8 cellular contexts compared by ENCODE assay signal in the genomic region with DNA sequence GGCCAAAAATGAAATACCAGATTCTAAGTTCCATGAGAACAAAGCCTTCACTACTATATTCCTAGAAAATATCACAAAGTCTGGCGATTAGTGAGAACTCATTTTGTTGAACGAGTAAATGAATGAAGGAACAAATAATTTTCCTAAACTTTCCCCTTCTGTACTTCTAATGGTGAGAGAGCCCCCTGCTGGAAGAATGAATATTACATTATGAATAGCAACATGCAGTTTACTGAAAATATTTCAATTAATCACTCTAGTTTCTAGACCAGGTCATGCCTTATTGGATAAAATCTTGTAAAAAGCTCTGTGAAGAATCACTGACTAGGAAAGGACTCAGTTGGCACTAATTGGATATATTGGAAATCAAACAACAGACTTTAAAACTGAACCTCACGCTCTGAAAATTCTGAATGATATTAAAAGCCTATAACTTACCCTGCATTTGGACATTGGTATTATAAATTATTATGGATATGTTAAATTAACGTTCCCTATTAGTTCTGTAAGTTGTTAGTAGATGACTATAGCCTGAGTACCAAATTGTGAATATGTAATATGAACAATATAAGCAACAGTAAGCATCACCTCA. TPM values are rescaled to one million over a fixed set of nuclear protein-coding genes. Genes with fewer than 3 reads are reported as not detected.
A peak's percentile ranks its signal among the peaks of the same experiment; 100 is the strongest.
DNase-seq lines count a peak whose midpoint lies in the region; ATAC-seq, FAIRE-seq and TF ChIP-seq lines count a peak whose summit lies in the region.

No MANE protein-coding gene starts in this region.

- H3K4me2 ChIP-seq in KMS-11: no peak overlapping the region
- no peak overlapping the region for H3K4me2 ChIP-seq in PC-9

- H3K36me3 ChIP-seq in KMS-11 (ENCODE audit: insufficient read depth) (no peaks in the 10 kb centered on the region), PC-9 (ENCODE audit: low read depth) (no peaks in the 10 kb centered on the region)

- H3K9me3 ChIP-seq in PC-9 (ENCODE audit: insufficient read depth, low read depth): no peaks in the 10 kb centered on the region

- H3F3A ChIP-seq in PC-9 (ENCODE audit: insufficient read depth, low read depth): no peaks in the 10 kb centered on the region

- no peaks in the 10 kb centered on the region for H3K79me2 ChIP-seq in KMS-11 (ENCODE audit: insufficient read depth, low read depth)
- no peaks in the 10 kb centered on the region for H3K79me2 ChIP-seq in PC-9 (ENCODE audit: low read depth)

- H3K9me3 Mint-ChIP-seq in nephron progenitor cell: peaks cover 5% of the 10 kb centered on the region
- peaks cover 3% of the 10 kb centered on the region for H3K9me3 Mint-ChIP-seq in activated T-helper 1 cell treated with anti-CD3 and anti-CD28 coated beads, Interleukin-12 subunit alpha, Interleukin-12 subunit beta, Interleukin-2, Interleukin-4 antibody, amounts not matched to agents 30 ng/mL and 10 ng/mL and 1 ng/mL, durations not matched to agents 14 hours and 24 hours and 36 hours

- H3K27ac ChIP-seq in KMS-11 (no peak overlapping the region), PC-9 (no peak overlapping the region)

- no peak overlapping the region for H3K4me3 Mint-ChIP-seq in nephron progenitor cell
- no peak overlapping the region for H3K4me3 Mint-ChIP-seq in activated T-helper 1 cell treated with anti-CD3 and anti-CD28 coated beads, Interleukin-12 subunit alpha, Interleukin-12 subunit beta, Interleukin-2, Interleukin-4 antibody, amounts not matched to agents 30 ng/mL and 10 ng/mL and 1 ng/mL, durations not matched to agents 14 hours and 24 hours and 36 hours

- CTCF ChIA-PET in PC-9 (lab: Charles Lee): interaction anchor here (0.7 kb wide), 1 partner anchor 302 kb away, joined by 3 read pairs; no protein-coding TSS in a partner anchor

- intact Hi-C loops in PC-9 (cut with micrococcal nuclease; ENCODE audit: unreplicated experiment): loop anchor here (1.0 kb wide), 4 partner anchors 131 to 388 kb away; no protein-coding TSS in a partner anchor
- intact Hi-C loops in activated T-helper 1 cell treated with anti-CD3 and anti-CD28 coated beads, Interleukin-12 subunit alpha, Interleukin-12 subunit beta, Interleukin-2, Interleukin-4 antibody, amounts not matched to agents 30 ng/mL and 10 ng/mL and 1 ng/mL, durations not matched to agents 14 hours and 24 hours and 36 hours (cut with micrococcal nuclease): loop anchor here (1.0 to 5.0 kb wide), 3 partner anchors 32 to 347 kb away; a partner anchor contains a TSS

- H3K27me3 Mint-ChIP-seq in nephron progenitor cell (ENCODE audit: low read depth, poor library complexity): no peaks in the 10 kb centered on the region
- H3K27me3 Mint-ChIP-seq in activated T-helper 1 cell treated with anti-CD3 and anti-CD28 coated beads, Interleukin-12 subunit alpha, Interleukin-12 subunit beta, Interleukin-2, Interleukin-4 antibody, amounts not matched to agents 30 ng/mL and 10 ng/mL and 1 ng/mL, durations not matched to agents 14 hours and 24 hours and 36 hours (ENCODE audit: insufficient read depth): no peaks in the 10 kb centered on the region

- no peak for ATAC-seq in HG03280 (IDR thresholded peaks at IDR 0.05; ENCODE audit: unreplicated experiment)

- no peak overlapping the region for H3K4me3 ChIP-seq in KMS-11 (IDR thresholded peaks at IDR 0.05; ENCODE audit: insufficient read depth, low read depth, low read length)
- H3K4me3 ChIP-seq in PC-9: no peak overlapping the region

- no peak overlapping the region for H2AFZ ChIP-seq in KMS-11 (ENCODE audit: low read depth)
- no peak overlapping the region for H2AFZ ChIP-seq in PC-9

- no peak overlapping the region for H3K27ac Mint-ChIP-seq in nephron progenitor cell
- H3K27ac Mint-ChIP-seq in activated T-helper 1 cell treated with anti-CD3 and anti-CD28 coated beads, Interleukin-12 subunit alpha, Interleukin-12 subunit beta, Interleukin-2, Interleukin-4 antibody, amounts not matched to agents 30 ng/mL and 10 ng/mL and 1 ng/mL, durations not matched to agents 14 hours and 24 hours and 36 hours: no peak overlapping the region

- H3K9me2 ChIP-seq in PC-9 (ENCODE audit: insufficient read depth): no peaks in the 10 kb centered on the region

- BruUV-seq in PC-9 (replicated peaks; lab: Mats Ljungman, UMichigan): no TSS peak

- DNase-seq in DMS53 (lab: John Stamatoyannopoulos, UW) (peak; percentile 84), PC-9 (peak in 1 of 2 experiments; percentile 55), nephron progenitor cell (peak; percentile 22), HK-2 (ENCODE audit: unreplicated experiment) (no peak)
- no peak for DNase-seq in activated T-helper 1 cell treated with anti-CD3 and anti-CD28 coated beads, Interleukin-12 subunit alpha, Interleukin-12 subunit beta, Interleukin-2, Interleukin-4 antibody, amounts not matched to agents 30 ng/mL and 10 ng/mL and 1 ng/mL, durations not matched to agents 14 hours and 24 hours and 36 hours (ENCODE audit: low spot score)

- H3K27me3 ChIP-seq in KMS-11 (ENCODE audit: insufficient read depth, low read depth) (no peaks in the 10 kb centered on the region), PC-9 (ENCODE audit: insufficient read depth, low read depth) (no peaks in the 10 kb centered on the region)

- POLR2A ChIA-PET in PC-9 (lab: Charles Lee; ENCODE audit: unreplicated experiment): no interaction called here

- TF ChIP-seq CTCF in KMS-11 (conservative IDR thresholded peaks at IDR 0.05; ENCODE audit: low read depth, low read length) (peak; percentile 97), PC-9 (conservative IDR thresholded peaks at IDR 0.05) (peak; percentile 95), nephron progenitor cell (IDR thresholded peaks at IDR 0.05) (peak; percentile 79)

- H3K36me3 Mint-ChIP-seq in nephron progenitor cell (ENCODE audit: low read depth): peaks cover 4% of the 10 kb centered on the region
- H3K36me3 Mint-ChIP-seq in activated T-helper 1 cell treated with anti-CD3 and anti-CD28 coated beads, Interleukin-12 subunit alpha, Interleukin-12 subunit beta, Interleukin-2, Interleukin-4 antibody, amounts not matched to agents 30 ng/mL and 10 ng/mL and 1 ng/mL, durations not matched to agents 14 hours and 24 hours and 36 hours (ENCODE audit: low read depth): no peaks in the 10 kb centered on the region

- FAIRE-seq in endometrium (lab: Jason Lieb, UNC): peak; percentile 89

- no peak overlapping the region for H3K9ac ChIP-seq in KMS-11

- H3K4me1 ChIP-seq in KMS-11 (ENCODE audit: low read depth, poor library complexity, severe bottlenecking) (peaks cover 11% of the 10 kb centered on the region), PC-9 (replicated peaks; ENCODE audit: insufficient read depth) (no peaks in the 10 kb centered on the region)

- H4K20me1 ChIP-seq in KMS-11 (ENCODE audit: insufficient read depth) (no peaks in the 10 kb centered on the region), PC-9 (ENCODE audit: insufficient read depth) (no peaks in the 10 kb centered on the region)

- peaks cover 6% of the 10 kb centered on the region for H3K4me1 Mint-ChIP-seq in nephron progenitor cell
- peaks cover 4% of the 10 kb centered on the region for H3K4me1 Mint-ChIP-seq in activated T-helper 1 cell treated with anti-CD3 and anti-CD28 coated beads, Interleukin-12 subunit alpha, Interleukin-12 subunit beta, Interleukin-2, Interleukin-4 antibody, amounts not matched to agents 30 ng/mL and 10 ng/mL and 1 ng/mL, durations not matched to agents 14 hours and 24 hours and 36 hours (ENCODE audit: low read depth)

RNA-seq across cellular contexts. Expression of a gene that starts 32.4 kb away (rescaled TPM):
- total RNA-seq in PC-9 (2021): 181 and 212 TPM in 2 replicates
- 117 and 119 TPM in 2 replicates for total RNA-seq in activated T-helper 1 cell treated with anti-CD3 and anti-CD28 coated beads, Interleukin-12 subunit alpha, Interleukin-12 subunit beta, Interleukin-2, Interleukin-4 antibody, amounts not matched to agents 30 ng/mL and 10 ng/mL and 1 ng/mL, durations not matched to agents 14 hours and 24 hours and 36 hours

Comparison
In these comparisons a context has a peak if more than half of its experiments do, and no peak if none do; other contexts are left out.
1. DNase-seq: peak in DMS53 (single experiment) and nephron progenitor cell (single experiment); none in activated T-helper 1 cell treated with anti-CD3 and anti-CD28 coated beads, Interleukin-12 subunit alpha, Interleukin-12 subunit beta, Interleukin-2, Interleukin-4 antibody, amounts not matched to agents 30 ng/mL and 10 ng/mL and 1 ng/mL, durations not matched to agents 14 hours and 24 hours and 36 hours (single experiment) and HK-2 (single experiment).
2. Peak in every context shown above with its lines, with median percentiles within 50 percentile points of each other: CTCF ChIP-seq.